ENCODE assay signal across 27 cellular contexts in the genomic region with DNA sequence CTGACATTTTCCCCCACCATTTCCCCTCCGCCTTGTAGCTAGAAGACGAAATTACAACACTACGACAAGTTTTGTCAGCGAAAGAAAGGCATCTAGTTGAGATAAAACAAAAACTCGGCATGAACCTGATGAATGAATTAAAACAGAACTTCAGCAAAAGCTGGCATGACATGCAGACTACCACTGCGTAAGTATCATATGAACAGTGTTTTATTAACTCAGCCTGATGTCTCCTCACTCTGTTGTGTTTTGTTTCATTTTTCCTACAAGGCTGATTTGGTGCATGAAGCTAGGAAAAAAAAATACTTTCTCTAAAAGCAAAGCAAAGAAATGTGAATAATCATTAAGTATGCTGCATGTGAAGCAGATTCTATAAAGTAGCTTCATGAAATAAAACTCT.
A peak's percentile ranks its signal among the peaks of the same experiment; 100 is the strongest.
DNase-seq lines count a peak whose midpoint lies in the region; ATAC-seq and TF ChIP-seq lines count a peak whose summit lies in the region.
"Had no signal": no experiment of that assay in that cellular context is flagged by ENCODE, and none has a peak within 500 bp of the region (broad histone marks: within the 10 kb centered on the region; RNA-seq: fewer than 3 reads in every experiment).

No MANE protein-coding gene starts in this region.

- peak overlapping the region; percentile 38 for H3K9ac ChIP-seq in adipocyte (ENCODE audit: low read length)
- H3K9ac ChIP-seq in muscle layer of colon (ENCODE audit: low read length) = no peak overlapping the region

- H3K27me3 ChIP-seq in adipocyte (replicated peaks; ENCODE audit: control insufficient read depth, insufficient read depth, low read length) (no peaks in the 10 kb centered on the region), muscle layer of colon (ENCODE audit: control insufficient read depth in 1 of 2, insufficient read depth in 2 of 2, low read length in 2 of 2) (no peaks in the 10 kb centered on the region), tibial artery (no peaks in the 10 kb centered on the region), adrenal gland (no peaks in the 10 kb centered on the region)
- H3K27me3 ChIP-seq in naive thymus-derived CD4-positive, alpha-beta T cell (ENCODE audit: control insufficient read depth in 2 of 2, insufficient read depth in 2 of 2, low read length in 2 of 2) = no peaks in the 10 kb centered on the region
- H3K27me3 ChIP-seq: cardiac muscle cell, dorsolateral prefrontal cortex, SJSA1, testis had no signal

- H3K27ac ChIP-seq in muscle layer of colon (ENCODE audit: low read depth, low read length) (peak overlapping the region; percentile 36), tibial artery (peak overlapping the region in 1 of 2 donors; percentile 19), adrenal gland (peak overlapping the region in 1 of 5 donors; percentile 37)
- H3K27ac ChIP-seq in naive thymus-derived CD4-positive, alpha-beta T cell (ENCODE audit: low read depth, low read length) = no peak overlapping the region
- H3K27ac ChIP-seq: cardiac muscle cell, PC-9, SJSA1, testis had no signal

- TF ChIP-seq CTCF in tibial artery (IDR thresholded peaks at IDR 0.05) (no peak), adrenal gland (IDR thresholded peaks at IDR 0.05) (no peak)

- H3K9me3 Mint-ChIP-seq in naive thymus-derived CD4-positive, alpha-beta T cell = no peaks in the 10 kb centered on the region
- H3K9me3 Mint-ChIP-seq: activated naive CD8-positive, alpha-beta T cell treated with anti-CD3 and anti-CD28 coated beads, Interleukin-2, amount 50 U/mL, for 24 hours; CD8-positive, alpha-beta T cell; natural killer cell; stimulated activated memory B cell treated with anti-CD40 and anti-IgM and Interleukin-4, amounts not matched to agents 10 μg/mL and 1 μg/mL and 100 μg/mL, for 72 hours had no signal

- H3K9me3 ChIP-seq in adipocyte (ENCODE audit: control insufficient read depth, low read length) = no peaks in the 10 kb centered on the region
- no peaks in the 10 kb centered on the region for H3K9me3 ChIP-seq in muscle layer of colon (ENCODE audit: low read length)
- no peaks in the 10 kb centered on the region for H3K9me3 ChIP-seq in tibial artery
- H3K9me3 ChIP-seq in adrenal gland (replicated peaks in 1 of 3) = no peaks in the 10 kb centered on the region
- no peaks in the 10 kb centered on the region for H3K9me3 ChIP-seq in naive thymus-derived CD4-positive, alpha-beta T cell (ENCODE audit: control insufficient read depth in 2 of 3, low read length in 3 of 3)
- H3K9me3 ChIP-seq: SJSA1, testis had no signal

- H3K36me3 ChIP-seq in adipocyte (ENCODE audit: control insufficient read depth, insufficient read depth, low read length, severe bottlenecking) (no peaks in the 10 kb centered on the region), muscle layer of colon (ENCODE audit: insufficient read depth, low read length) (no peaks in the 10 kb centered on the region), tibial artery (no peaks in the 10 kb centered on the region), adrenal gland (replicated peaks in 1 of 2) (no peaks in the 10 kb centered on the region)
- H3K36me3 ChIP-seq in naive thymus-derived CD4-positive, alpha-beta T cell (ENCODE audit: control insufficient read depth in 2 of 3, insufficient read depth in 3 of 3, low read length in 3 of 3) = no peaks in the 10 kb centered on the region
- H3K36me3 ChIP-seq: cardiac muscle cell, SJSA1 had no signal

- H3K4me1 Mint-ChIP-seq in naive thymus-derived CD4-positive, alpha-beta T cell = peaks cover 0 to 9% (median 0%) of the 10 kb centered on the region in 7 donors
- H3K4me1 Mint-ChIP-seq: activated naive CD8-positive, alpha-beta T cell treated with anti-CD3 and anti-CD28 coated beads, Interleukin-2, amount 50 U/mL, for 24 hours; stimulated activated memory B cell treated with anti-CD40 and anti-IgM and Interleukin-4, amounts not matched to agents 10 μg/mL and 1 μg/mL and 100 μg/mL, for 72 hours; T-helper 17 cell had no signal

- intact Hi-C loops in tibial artery (cut with DNase I; ENCODE audit: low total_unique reads) (no loop called here), adrenal gland (cut with DNase I) (no loop called here)
- intact Hi-C loops in naive thymus-derived CD4-positive, alpha-beta T cell (cut with micrococcal nuclease) = no loop called here

- DNase-seq in adipocyte (ENCODE audit: low read depth) (no peak), fibroblast of gingiva (ENCODE audit: low read depth) (peak; percentile 11), tibial artery (no peak), adrenal gland (no peak)
- DNase-seq in naive thymus-derived CD4-positive, alpha-beta T cell = no peak
- DNase-seq: activated CD4-positive, alpha-beta T cell treated with anti-CD3 and anti-CD28 coated beads, Interleukin-2, amount 50 U/mL, for 4 hours; activated CD8-positive, alpha-beta memory T cell treated with anti-CD3 and anti-CD28 coated beads, Interleukin-2, amount 50 U/mL, for 48 hours; activated effector memory CD4-positive, alpha-beta T cell treated with anti-CD3 and anti-CD28 coated beads, Interleukin-2, amount 50 U/mL, for 16 hours; activated naive CD8-positive, alpha-beta T cell treated with anti-CD3 and anti-CD28 coated beads, Interleukin-2, amount 50 U/mL, for 24 hours; CD8-positive, alpha-beta T cell; dorsolateral prefrontal cortex; HCEC 1CT; kidney glomerular epithelial cell; mammary epithelial cell; MM.1S; natural killer cell; NCI-H1436; NCI-H2107; PC-9; T-helper 17 cell; testis had no signal

- no peak for ATAC-seq in HG03025 (IDR thresholded peaks at IDR 0.05; ENCODE audit: low FRiP score, unreplicated experiment)
- no peak for ATAC-seq in naive thymus-derived CD4-positive, alpha-beta T cell
- ATAC-seq: activated naive CD8-positive, alpha-beta T cell treated with anti-CD3 and anti-CD28 coated beads, Interleukin-2, amount 50 U/mL, for 24 hours; CD8-positive, alpha-beta T cell; natural killer cell; sciatic nerve; stimulated activated memory B cell treated with anti-CD40 and anti-IgM and Interleukin-4, amounts not matched to agents 10 μg/mL and 1 μg/mL and 100 μg/mL, for 72 hours; T-helper 17 cell had no signal

- H3K36me3 Mint-ChIP-seq in naive thymus-derived CD4-positive, alpha-beta T cell = no peaks in the 10 kb centered on the region
- H3K36me3 Mint-ChIP-seq: CD8-positive, alpha-beta T cell; natural killer cell; stimulated activated memory B cell treated with anti-CD40 and anti-IgM and Interleukin-4, amounts not matched to agents 10 μg/mL and 1 μg/mL and 100 μg/mL, for 72 hours had no signal

- H3K4me3 Mint-ChIP-seq in naive thymus-derived CD4-positive, alpha-beta T cell = no peak overlapping the region
- H3K4me3 Mint-ChIP-seq: activated naive CD8-positive, alpha-beta T cell treated with anti-CD3 and anti-CD28 coated beads, Interleukin-2, amount 50 U/mL, for 24 hours; CD8-positive, alpha-beta T cell; natural killer cell; stimulated activated memory B cell treated with anti-CD40 and anti-IgM and Interleukin-4, amounts not matched to agents 10 μg/mL and 1 μg/mL and 100 μg/mL, for 72 hours; T-helper 17 cell had no signal

- no peak overlapping the region for H3K27ac Mint-ChIP-seq in naive thymus-derived CD4-positive, alpha-beta T cell
- H3K27ac Mint-ChIP-seq: activated naive CD8-positive, alpha-beta T cell treated with anti-CD3 and anti-CD28 coated beads, Interleukin-2, amount 50 U/mL, for 24 hours; CD8-positive, alpha-beta T cell; natural killer cell; stimulated activated memory B cell treated with anti-CD40 and anti-IgM and Interleukin-4, amounts not matched to agents 10 μg/mL and 1 μg/mL and 100 μg/mL, for 72 hours; T-helper 17 cell had no signal

- peaks cover 0 to 9% (median 0%) of the 10 kb centered on the region in 5 donors for H3K27me3 Mint-ChIP-seq in naive thymus-derived CD4-positive, alpha-beta T cell
- H3K27me3 Mint-ChIP-seq: stimulated activated memory B cell treated with anti-CD40 and anti-IgM and Interleukin-4, amounts not matched to agents 10 μg/mL and 1 μg/mL and 100 μg/mL, for 72 hours had no signal

- WGBS in adrenal gland, 4 donors = 64 to 74% (median 68%) methylated on average over 6 of the region's 6 CpGs

- POLR2A ChIA-PET in naive thymus-derived CD4-positive, alpha-beta T cell (lab: Charles Lee) = no interaction called here

- H3K4me3 ChIP-seq in adipocyte (ENCODE audit: low read length) (peak overlapping the region; percentile 43), muscle layer of colon (ENCODE audit: low read depth in 1 of 2, low read length in 2 of 2) (peak overlapping the region in 1 of 2 donors; percentile 35), tibial artery (peak overlapping the region; percentile 1 to 27), adrenal gland (peak overlapping the region in 1 of 4 donors; percentile 18)
- no peak overlapping the region for H3K4me3 ChIP-seq in naive thymus-derived CD4-positive, alpha-beta T cell (ENCODE audit: low read length)
- H3K4me3 ChIP-seq: cardiac muscle cell, PC-9, SJSA1, testis had no signal

- no peak for TF ChIP-seq POLR2A in adrenal gland (IDR thresholded peaks at IDR 0.05)

- H3K4me1 ChIP-seq in adipocyte (ENCODE audit: control insufficient read depth, insufficient read depth, low read length) (peaks cover 34% of the 10 kb centered on the region), muscle layer of colon (ENCODE audit: insufficient read depth, low read length) (peaks cover 36% of the 10 kb centered on the region), tibial artery (peaks cover 0 to 58% (median 21%) of the 10 kb centered on the region in 4 donors), adrenal gland (replicated peaks in 1 of 2) (peaks cover 39 to 43% of the 10 kb centered on the region in 2 donors)
- H3K4me1 ChIP-seq in naive thymus-derived CD4-positive, alpha-beta T cell (ENCODE audit: control insufficient read depth in 2 of 2, insufficient read depth in 2 of 2, low read length in 2 of 2) = no peaks in the 10 kb centered on the region
- H3K4me1 ChIP-seq: SJSA1 had no signal

- CTCF ChIA-PET in naive thymus-derived CD4-positive, alpha-beta T cell (lab: Charles Lee) = no interaction called here
